Comparison of ENCODE assay signal across 1 cellular context in genomic region chr19:46786236-46787039, GRCh38.
TF ChIP-seq lines count a peak whose summit lies in the region.

No MANE protein-coding gene starts in this region.

TF ChIP-seq in GM12878, 131 proteins besides CTCF, POLR2A, EP300 and RAD21 (continued from another document and continues in another):
- TF ChIP-seq ZBTB4 (CRISPR knock-in tag; IDR thresholded peaks at IDR 0.05), result no peak
- no peak for TF ChIP-seq KLF5 (IDR thresholded peaks at IDR 0.05; ENCODE audit: partially characterized antibody)
- no peak for TF ChIP-seq NR2C1 (IDR thresholded peaks at IDR 0.05)
- TF ChIP-seq IKZF2 (IDR thresholded peaks at IDR 0.05), result peak; percentile 47 to 53
- no peak for TF ChIP-seq NR2F1 (conservative IDR thresholded peaks at IDR 0.05)
- TF ChIP-seq KDM1A (IDR thresholded peaks at IDR 0.05; ENCODE audit: borderline replicate concordance), result no peak
- no peak for TF ChIP-seq SMC3 (IDR thresholded peaks at IDR 0.05; ENCODE audit: borderline replicate concordance, low read length)
- peak in 1 of 2 experiments; percentile 73; a peak in 1 of 3 replicates for TF ChIP-seq EGR1 (IDR thresholded peaks at IDR 0.05; ENCODE audit: borderline replicate concordance in 1 of 2, low read depth in 2 of 2, low read length in 2 of 2)
- no peak for TF ChIP-seq ZZZ3 (IDR thresholded peaks at IDR 0.05; ENCODE audit: control insufficient read depth, insufficient read length, low read depth)
- 0 out of 2 replicates have a peak, but pooled peaks have one; percentile 20 for TF ChIP-seq GATAD2B (conservative IDR thresholded peaks at IDR 0.05; ENCODE audit: low read depth)
- peak; percentile 49; the same call in 1 of the 2 replicates for TF ChIP-seq MAX (IDR thresholded peaks at IDR 0.05; ENCODE audit: low read depth, low read length)
- peak; percentile 9; the same call in 1 of the 2 replicates for TF ChIP-seq USF2 (IDR thresholded peaks at IDR 0.05; ENCODE audit: borderline replicate concordance, low read depth, low read length)
- TF ChIP-seq STAT3 (IDR thresholded peaks at IDR 0.05; ENCODE audit: low read depth, low read length), result no peak
- TF ChIP-seq YY1 (IDR thresholded peaks at IDR 0.05; ENCODE audit: low read depth, low read length), result no peak
- TF ChIP-seq TARDBP (IDR thresholded peaks at IDR 0.05; ENCODE audit: borderline replicate concordance), result no peak
- no peak for TF ChIP-seq MEF2B (IDR thresholded peaks at IDR 0.05; ENCODE audit: partially characterized antibody, poor library complexity, severe bottlenecking)
- no peak for TF ChIP-seq E2F8 (IDR thresholded peaks at IDR 0.05; ENCODE audit: low read depth, partially characterized antibody)
- peak; percentile 85 for TF ChIP-seq SIN3A (IDR thresholded peaks at IDR 0.05; ENCODE audit: low read depth, low read length)
- no peak for TF ChIP-seq ZNF274 (IDR thresholded peaks at IDR 0.05; ENCODE audit: insufficient read depth, insufficient read length)
- no peak for TF ChIP-seq NFXL1 (IDR thresholded peaks at IDR 0.05; ENCODE audit: borderline replicate concordance)
- peak; percentile 30; the same call in 1 of the 2 replicates for TF ChIP-seq RELB (IDR thresholded peaks at IDR 0.05; ENCODE audit: low read depth)
- no peak for TF ChIP-seq CHD4 (IDR thresholded peaks at IDR 0.05)
- TF ChIP-seq RAD51 (IDR thresholded peaks at IDR 0.05), result peak; percentile 69; the same call in 1 of the 2 replicates
- TF ChIP-seq CUX1 (IDR thresholded peaks at IDR 0.05; ENCODE audit: insufficient replicate concordance, low read depth, low read length), result no peak
- no peak for TF ChIP-seq YBX1 (IDR thresholded peaks at IDR 0.05)
- no peak for TF ChIP-seq SUZ12 (IDR thresholded peaks at IDR 0.05; ENCODE audit: unreplicated experiment)
- no peak for TF ChIP-seq E4F1 (IDR thresholded peaks at IDR 0.05; ENCODE audit: borderline replicate concordance, partially characterized antibody)
- TF ChIP-seq SREBF1 (IDR thresholded peaks at IDR 0.05; ENCODE audit: low read length), result no peak
- no peak for TF ChIP-seq CHD1 (IDR thresholded peaks at IDR 0.05; ENCODE audit: low read depth, low read length)
- TF ChIP-seq MXI1 (IDR thresholded peaks at IDR 0.05; ENCODE audit: low read depth, low read length), result peak; percentile 76
- no peak for TF ChIP-seq SMAD5 (IDR thresholded peaks at IDR 0.05; ENCODE audit: low read depth)
- TF ChIP-seq ZNF217 (IDR thresholded peaks at IDR 0.05), result no peak
- peak; percentile 69 for TF ChIP-seq SPI1 (IDR thresholded peaks at IDR 0.05; ENCODE audit: borderline replicate concordance, insufficient read depth, low read depth, low read length)
- no peak for TF ChIP-seq BCL3 (IDR thresholded peaks at IDR 0.05; ENCODE audit: borderline replicate concordance, insufficient read depth, low read depth, low read length, poor library complexity, severe bottlenecking)
- no peak for TF ChIP-seq CEBPZ (IDR thresholded peaks at IDR 0.05; ENCODE audit: low read depth, low read length)
- TF ChIP-seq NFIC (IDR thresholded peaks at IDR 0.05; ENCODE audit: low read depth, low read length), result 0 out of 2 replicates have a peak, but pooled peaks have one; percentile 14
- TF ChIP-seq SUPT20H (IDR thresholded peaks at IDR 0.05; ENCODE audit: borderline replicate concordance, control insufficient read depth, low read depth, low read length), result no peak
- TF ChIP-seq IRF4 (IDR thresholded peaks at IDR 0.05; ENCODE audit: low read depth, low read length), result no peak
- no peak for TF ChIP-seq KAT2A (conservative IDR thresholded peaks at IDR 0.05; ENCODE audit: control insufficient read depth, low read depth, low read length)
